30 cellular contexts compared by ENCODE assay signal in the genomic region with DNA sequence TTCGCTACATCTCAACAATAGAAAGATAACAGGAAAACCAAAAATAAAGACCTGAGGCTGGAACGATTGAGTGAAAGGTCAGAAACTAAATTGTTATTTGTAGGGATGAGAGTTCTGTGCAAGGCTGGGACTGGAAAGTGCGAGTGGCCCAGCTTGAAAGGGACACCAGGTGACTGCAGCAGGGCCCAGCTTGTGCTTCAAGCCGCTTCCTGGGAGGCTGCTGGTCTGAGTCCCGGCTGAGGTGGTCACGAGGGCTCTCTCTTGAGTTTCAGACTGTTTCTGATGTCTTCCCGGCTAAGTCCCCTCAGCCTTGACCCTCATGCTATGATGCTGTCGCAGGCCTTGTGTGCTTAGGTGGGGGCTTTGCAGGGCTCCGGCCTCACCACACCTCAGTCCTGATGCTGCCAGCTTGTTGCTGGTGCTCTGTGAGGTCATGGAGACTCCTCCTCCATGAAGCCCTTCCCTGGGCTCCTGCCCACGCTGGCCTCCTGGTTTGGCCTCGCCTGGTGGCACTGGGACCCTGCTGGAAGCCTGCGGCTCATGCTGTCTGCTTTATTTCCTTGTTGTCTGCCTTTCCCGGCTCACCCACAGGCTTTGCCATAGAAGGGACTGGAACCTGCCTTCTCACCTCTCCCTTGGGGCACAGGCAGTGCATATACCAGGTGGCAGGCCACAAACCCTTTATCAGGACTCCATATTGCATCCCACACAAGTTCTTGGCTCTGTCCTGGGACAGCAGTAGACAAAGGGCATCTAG. TPM values are rescaled to one million over a fixed set of nuclear protein-coding genes. Genes with fewer than 3 reads are reported as not detected.
A peak's percentile ranks its signal among the peaks of the same experiment; 100 is the strongest.
DNase-seq lines count a peak whose midpoint lies in the region; FAIRE-seq and TF ChIP-seq lines count a peak whose summit lies in the region.
"Had no signal": no experiment of that assay in that cellular context is flagged by ENCODE, and none has a peak within 500 bp of the region (broad histone marks: within the 10 kb centered on the region; RNA-seq: fewer than 3 reads in every experiment).

No MANE protein-coding gene starts in this region.

- no peak for TF ChIP-seq CTCF in WERI-Rb-1 (IDR thresholded peaks at IDR 0.05; ENCODE audit: low read depth, low read length)
- no peak for TF ChIP-seq CTCF in neural crest cell (conservative IDR thresholded peaks at IDR 0.05)

- H3K27me3 Mint-ChIP-seq in neural crest cell (ENCODE audit: low read depth), result no peaks in the 10 kb centered on the region
- H3K27me3 Mint-ChIP-seq: central memory CD8-positive, alpha-beta T cell had no signal

- H3K4me3 ChIP-seq in WERI-Rb-1 (ENCODE audit: low read depth, low read length), result no peak overlapping the region
- H3K4me3 ChIP-seq in HAP-1, result no peak overlapping the region
- H3K4me3 ChIP-seq in SJCRH30, result no peak overlapping the region
- H3K4me3 ChIP-seq: esophagus muscularis mucosa, SK-N-MC, upper lobe of left lung had no signal

- H3K36me3 ChIP-seq in WERI-Rb-1, result peaks cover 22% of the 10 kb centered on the region
- peaks cover 27% of the 10 kb centered on the region for H3K36me3 ChIP-seq in HAP-1 (replicated peaks)
- H3K36me3 ChIP-seq in SJCRH30, result peaks cover 13% of the 10 kb centered on the region

- H3K4me1 ChIP-seq in HAP-1 (no peaks in the 10 kb centered on the region), SJCRH30 (peaks cover 25% of the 10 kb centered on the region)

- FAIRE-seq in GM12891 (lab: Jason Lieb, UNC), result no peak
- peak; percentile 9 for FAIRE-seq in HTR-8/SVneo (lab: Jason Lieb, UNC)
- FAIRE-seq: small intestine had no signal

- H3K36me3 Mint-ChIP-seq in neural crest cell (ENCODE audit: low read depth), result peaks cover 5% of the 10 kb centered on the region

- H3K27me3 ChIP-seq in WERI-Rb-1 (ENCODE audit: insufficient read depth, low read depth, severe bottlenecking), result no peaks in the 10 kb centered on the region
- H3K27me3 ChIP-seq in HAP-1 (ENCODE audit: low read depth), result no peaks in the 10 kb centered on the region
- H3K27me3 ChIP-seq in SJCRH30, result no peaks in the 10 kb centered on the region

- H3K4me3 Mint-ChIP-seq in neural crest cell, result peak overlapping the region; percentile 67
- H3K4me3 Mint-ChIP-seq: activated naive CD4-positive, alpha-beta T cell treated with anti-CD3 and anti-CD28 coated beads for 36 hours; central memory CD8-positive, alpha-beta T cell; HFFc6; natural killer cell treated with Interleukin-12 subunit alpha and Interleukin-12 subunit beta and Interleukin-15 and Interleukin-18, amount 100 ng/mL, for 72 hours had no signal

- TF ChIP-seq POLR2A in GM12891 (IDR thresholded peaks at IDR 0.05; ENCODE audit: low read depth, low read length), result no peak

- H3K27ac ChIP-seq in WERI-Rb-1, result peak overlapping the region; percentile 71
- H3K27ac ChIP-seq in SJCRH30, result no peak overlapping the region
- H3K27ac ChIP-seq: esophagus muscularis mucosa had no signal

- H3K9me3 Mint-ChIP-seq in neural crest cell, result no peaks in the 10 kb centered on the region
- H3K9me3 Mint-ChIP-seq: activated naive CD4-positive, alpha-beta T cell treated with anti-CD3 and anti-CD28 coated beads for 36 hours; CD8-positive, alpha-beta memory T cell; central memory CD8-positive, alpha-beta T cell; HFFc6; natural killer cell treated with Interleukin-12 subunit alpha and Interleukin-12 subunit beta and Interleukin-15 and Interleukin-18, amount 100 ng/mL, for 72 hours had no signal

- peaks cover 20% of the 10 kb centered on the region for H3K4me1 Mint-ChIP-seq in neural crest cell

- no peak overlapping the region for H3K27ac Mint-ChIP-seq in neural crest cell (ENCODE audit: unreplicated experiment)
- H3K27ac Mint-ChIP-seq: activated naive CD4-positive, alpha-beta T cell treated with anti-CD3 and anti-CD28 coated beads for 36 hours; HFFc6; natural killer cell treated with Interleukin-12 subunit alpha and Interleukin-12 subunit beta and Interleukin-15 and Interleukin-18, amount 100 ng/mL, for 72 hours had no signal

- DNase-seq in GM12891 (ENCODE audit: insufficient read length, low spot score) (no peak), HTR-8/SVneo (ENCODE audit: insufficient read length, low spot score) (no peak), WERI-Rb-1 (no peak), neural crest cell (ENCODE audit: low read depth, low spot score) (no peak), KG1 (lab: John Stamatoyannopoulos, UW) (no peak), HAP-1 (ENCODE audit: low spot score in 2 of 2) (no peak), SJCRH30 (no peak)
- no peak for DNase-seq in stimulated activated naive CD4-positive, alpha-beta T cell (lab: John Stamatoyannopoulos, UW)
- DNase-seq: activated CD4-positive, alpha-beta T cell treated with anti-CD3 and anti-CD28 coated beads, Interleukin-2, amount 50 U/mL, for 48 hours; activated naive CD4-positive, alpha-beta T cell treated with anti-CD3 and anti-CD28 coated beads for 36 hours; activated T-cell treated with anti-CD3 and anti-CD28 coated beads for 4 hours; CD8-positive, alpha-beta memory T cell; DMS79; HFFc6; KBM-7; midbrain; NCI-H1048; NCI-H2029 treated with DMSO at 0.1 percent for 48 hours; NCI-H345; small intestine; stimulated activated CD4-positive, alpha-beta T cell treated with anti-CD3 and anti-CD28 coated beads, Interleukin-4, amount 100 ng/mL, for 1 hour; upper lobe of left lung had no signal

- H3K9me3 ChIP-seq in WERI-Rb-1 (ENCODE audit: severe bottlenecking) (no peaks in the 10 kb centered on the region), HAP-1 (no peaks in the 10 kb centered on the region), SJCRH30 (replicated peaks) (no peaks in the 10 kb centered on the region)
- H3K9me3 ChIP-seq: esophagus muscularis mucosa, upper lobe of left lung had no signal

- in situ Hi-C loops in HAP-1 (cut with MboI; ENCODE audit: low sequenced_read_pairs), result no loop called here

TF ChIP-seq in GM12891, 5 proteins besides CTCF, POLR2A, EP300 and RAD21:
- TF ChIP-seq TAF1 (IDR thresholded peaks at IDR 0.05; ENCODE audit: low read depth, low read length), result no peak
- TF ChIP-seq POLR2AphosphoS5 (IDR thresholded peaks at IDR 0.05; ENCODE audit: low read depth, low read length), result peak; percentile 15; the same call in 1 of the 2 replicates
TF ChIP-seq in GM12891: peak in this region for 1.

RNA-seq across cellular contexts. Expression of a gene that starts 4.0 kb away (rescaled TPM):
- polyA plus RNA-seq in GM12891 (2012; ENCODE audit: low read depth, missing spikeins), result 206 TPM
- total RNA-seq in neural crest cell, result 348 and 358 TPM in 2 replicates
- total RNA-seq in SJCRH30 (2014; rRNA removed; shearing (Covaris generic)), result 181 and 199 TPM in 2 replicates

RNA-seq across cellular contexts. Expression of a gene that starts 4.4 kb away (rescaled TPM):
- 20.3 TPM for polyA plus RNA-seq in GM12891 (2012; ENCODE audit: low read depth, missing spikeins)
- total RNA-seq in neural crest cell, result 58.0 and 61.0 TPM in 2 replicates
- 52.9 and 55.1 TPM in 2 replicates for total RNA-seq in SJCRH30 (2014; rRNA removed; shearing (Covaris generic))

RNA-seq across cellular contexts. Expression of a gene that starts 5.5 kb away (rescaled TPM):
- not detected for polyA plus RNA-seq in GM12891 (2012; ENCODE audit: low read depth, missing spikeins)
- total RNA-seq in neural crest cell, result not detected in 2 replicates
- total RNA-seq in SJCRH30 (2014; rRNA removed; shearing (Covaris generic)), result not detected in 2 replicates
- total RNA-seq: activated naive CD4-positive, alpha-beta T cell treated with anti-CD3 and anti-CD28 coated beads for 36 hours; CD8-positive, alpha-beta memory T cell; esophagus muscularis mucosa; left lobe of liver; T-helper 2 cell treated with Interferon-gamma antibody and Interleukin-4, amounts not matched to agents 100 ng/mL and 5 ng/mL, for 36 hours had no signal
- polyA plus RNA-seq: CD8-positive, alpha-beta memory T cell; small intestine had no signal

RNA-seq across cellular contexts. Expression of a gene that starts 20.0 kb away (rescaled TPM):
- polyA plus RNA-seq in GM12891 (2012; ENCODE audit: low read depth, missing spikeins), result not detected
- not detected in 2 replicates for total RNA-seq in neural crest cell
- total RNA-seq in SJCRH30 (2014; rRNA removed; shearing (Covaris generic)), result 0.24 and 0.51 TPM in 2 replicates
- total RNA-seq: activated naive CD4-positive, alpha-beta T cell treated with anti-CD3 and anti-CD28 coated beads for 36 hours; CD8-positive, alpha-beta memory T cell; left lobe of liver had no signal
- polyA plus RNA-seq: CD8-positive, alpha-beta memory T cell had no signal

RNA-seq across cellular contexts. Expression of a gene that starts 42.6 kb away (rescaled TPM):
- polyA plus RNA-seq in GM12891 (2012; ENCODE audit: low read depth, missing spikeins), result 0.10 TPM
- 8.7 and 9.7 TPM in 2 replicates for total RNA-seq in neural crest cell
- total RNA-seq in SJCRH30 (2014; rRNA removed; shearing (Covaris generic)), result not detected in 2 replicates
- total RNA-seq: aorta; CD8-positive, alpha-beta memory T cell; left lobe of liver; natural killer cell treated with Interleukin-12 subunit alpha and Interleukin-12 subunit beta and Interleukin-15 and Interleukin-18, amount 100 ng/mL, for 72 hours; PC-3; T-helper 2 cell treated with Interferon-gamma antibody and Interleukin-4, amounts not matched to agents 100 ng/mL and 5 ng/mL, for 36 hours had no signal
- polyA plus RNA-seq: aorta; CD8-positive, alpha-beta memory T cell had no signal
